In genomic region chr3:46406440-46406785, GRCh38 we compare ENCODE assay signal across 11 cellular contexts. TPM values are rescaled to one million over a fixed set of nuclear protein-coding genes. Genes with fewer than 3 reads are reported as not detected.
DNase-seq lines count a peak whose midpoint lies in the region; ATAC-seq and TF ChIP-seq lines count a peak whose summit lies in the region.
"Had no signal": no experiment of that assay in that cellular context is flagged by ENCODE, and none has a peak within 500 bp of the region (broad histone marks: within the 10 kb centered on the region; RNA-seq: fewer than 3 reads in every experiment).

No MANE protein-coding gene starts in this region.

- no peak for DNase-seq in Jurkat, Clone E6-1 (ENCODE audit: low read depth, low spot score)
- DNase-seq in dermis blood vessel endothelial cell (peak; percentile 51), osteocyte (ENCODE audit: extremely low spot score, unreplicated experiment) (no peak), H7 (no peak), NCI-H524 (lab: John Stamatoyannopoulos, UW) (no peak), NOMO-1 treated with dmso at 0.1 percent for 144 hours (lab: John Stamatoyannopoulos, UW; ENCODE audit: unreplicated experiment) (no peak)
- DNase-seq: effector CD4-positive, alpha-beta T cell had no signal

- peak overlapping the region; percentile 91 for H3K4me2 ChIP-seq in BLaER1
- H3K4me2 ChIP-seq: KMS-11 had no signal

- H3K27me3 Mint-ChIP-seq in osteocyte (ENCODE audit: unreplicated experiment) = no peaks in the 10 kb centered on the region

- H3K27ac Mint-ChIP-seq in osteocyte (ENCODE audit: unreplicated experiment) = peak overlapping the region; percentile 75

- H3K4me3 ChIP-seq in BLaER1 (no peak overlapping the region), H7 (ENCODE audit: insufficient read depth, low read depth, low read length) (no peak overlapping the region)
- H3K4me3 ChIP-seq in Jurkat, Clone E6-1 (ENCODE audit: low read length) = peak overlapping the region; percentile 58; the same call in 1 of the 2 replicates

- peak overlapping the region; percentile 75 for H3K27ac ChIP-seq in BLaER1
- H3K27ac ChIP-seq: KMS-11 had no signal

- no peaks in the 10 kb centered on the region for H4K20me1 ChIP-seq in BLaER1

- H3K36me3 ChIP-seq in BLaER1 (no peaks in the 10 kb centered on the region), H7 (replicated peaks; ENCODE audit: control insufficient read depth, insufficient read depth, low read length) (no peaks in the 10 kb centered on the region)

- no peak overlapping the region for H3K4me3 Mint-ChIP-seq in osteocyte (ENCODE audit: unreplicated experiment)

- peaks cover 37% of the 10 kb centered on the region for H3K4me1 ChIP-seq in BLaER1

- H3K9ac ChIP-seq in BLaER1 = peak overlapping the region; percentile 60; the same call in 1 of the 2 replicates
- H3K9ac ChIP-seq: KMS-11 had no signal

- no peak for ATAC-seq in GM21825 (IDR thresholded peaks at IDR 0.05; ENCODE audit: unreplicated experiment)

- TF ChIP-seq CTCF in osteocyte (IDR thresholded peaks at IDR 0.05) = no peak

- H3K36me3 Mint-ChIP-seq in osteocyte (ENCODE audit: unreplicated experiment) = no peaks in the 10 kb centered on the region

- H3K4me1 Mint-ChIP-seq in osteocyte (ENCODE audit: unreplicated experiment) = peaks cover 34% of the 10 kb centered on the region

- no peaks in the 10 kb centered on the region for H3K27me3 ChIP-seq in BLaER1
- H3K27me3 ChIP-seq in H7 (ENCODE audit: control insufficient read depth, insufficient read depth, low read length) = no peaks in the 10 kb centered on the region

- H3K9me3 ChIP-seq in BLaER1 = no peaks in the 10 kb centered on the region

- peaks cover 4% of the 10 kb centered on the region for H3K9me3 Mint-ChIP-seq in osteocyte (ENCODE audit: unreplicated experiment)

RNA-seq across cellular contexts. Expression of gene CCRL2, which starts 0.6 kb away (rescaled TPM):
- 3.6 TPM for polyA plus RNA-seq in Jurkat, Clone E6-1 (2012; ENCODE audit: insufficient read depth, insufficient read length)
- 5.1 and 5.7 TPM in 2 replicates for total RNA-seq in dermis blood vessel endothelial cell
- not detected in 2 replicates for total RNA-seq in osteocyte
- total RNA-seq in H7 (2014; rRNA removed; shearing (Covaris generic)) = not detected in 2 replicates
- polyA plus RNA-seq: keratinocyte had no signal

RNA-seq across cellular contexts. Expression of gene CCR5, which starts 35.7 kb away (rescaled TPM):
- not detected for polyA plus RNA-seq in Jurkat, Clone E6-1 (2012; ENCODE audit: insufficient read depth, insufficient read length)
- total RNA-seq in dermis blood vessel endothelial cell = not detected in 2 replicates
- not detected in 2 replicates for total RNA-seq in osteocyte
- not detected in 2 replicates for total RNA-seq in H7 (2014; rRNA removed; shearing (Covaris generic))

RNA-seq across cellular contexts. Expression of gene CCR2, which starts 52.5 kb away (rescaled TPM):
- polyA plus RNA-seq in Jurkat, Clone E6-1 (2012; ENCODE audit: insufficient read depth, insufficient read length) = 0.70 TPM
- not detected in 2 replicates for total RNA-seq in dermis blood vessel endothelial cell
- total RNA-seq in osteocyte = not detected in 2 replicates
- not detected in 2 replicates for total RNA-seq in H7 (2014; rRNA removed; shearing (Covaris generic))

RNA-seq across cellular contexts. Expression of gene LTF, which starts 58.3 kb away (rescaled TPM):
- not detected for polyA plus RNA-seq in Jurkat, Clone E6-1 (2012; ENCODE audit: insufficient read depth, insufficient read length)
- total RNA-seq in dermis blood vessel endothelial cell = 0.51 and 0.93 TPM in 2 replicates
- total RNA-seq in osteocyte = not detected in 2 replicates
- not detected in 2 replicates for total RNA-seq in H7 (2014; rRNA removed; shearing (Covaris generic))
- polyA plus RNA-seq: keratinocyte had no signal
